ENCODE assay signal across 7 cellular contexts in genomic region chr14:76810953-76811400, GRCh38. TPM values are rescaled to one million over a fixed set of nuclear protein-coding genes. Genes with fewer than 3 reads are reported as not detected.
DNase-seq lines count a peak whose midpoint lies in the region; ATAC-seq and TF ChIP-seq lines count a peak whose summit lies in the region.

No MANE protein-coding gene starts in this region.

- H3K9me2 ChIP-seq in SK-N-SH: no peaks in the 10 kb centered on the region

- H4K5ac ChIP-seq in H9 (ENCODE audit: insufficient read length, low read depth, low read length): no peak overlapping the region

- H3K9ac ChIP-seq in H9 (ENCODE audit: extremely low read depth, insufficient read length, low read length) (no peak overlapping the region), SK-N-SH (peak overlapping the region; percentile 27; the same call in 1 of the 2 replicates)

- H3K36me3 Mint-ChIP-seq in H9 (ENCODE audit: insufficient read depth in 1 of 3, low read depth in 3 of 3) (peaks cover 22 to 30% (median 30%) of the 10 kb centered on the region in 3 experiments; a peak in 6 of 7 replicates), mesothelial cell of epicardium (peaks cover 9% of the 10 kb centered on the region)

- no peak overlapping the region for H3K56ac ChIP-seq in H9 (ENCODE audit: insufficient read length, low read depth, low read length)

- no peaks in the 10 kb centered on the region for H3K79me1 ChIP-seq in H9 (ENCODE audit: insufficient read depth, low read depth, low read length, poor library complexity, severe bottlenecking)

- WGBS in H9 (ENCODE audit: extremely low coverage, insufficient read length, low lambda C conversion rate): no CpG with 5 or more reads among the region's 9 CpGs
- WGBS in SK-N-SH (ENCODE audit: low lambda C conversion rate): 22% methylated on average over 9 of the region's 9 CpGs

- peak; percentile 3 for DNase-seq in DMS53 treated with DMSO at 0.1 percent for 48 hours (lab: John Stamatoyannopoulos, UW; ENCODE audit: unreplicated experiment)
- DNase-seq in H9: no peak
- DNase-seq in SK-N-SH: peak; percentile 36
- peak in 2 of 10 donors; percentile 45 to 55 for DNase-seq in dorsolateral prefrontal cortex
- no peak for DNase-seq in mesothelial cell of epicardium (ENCODE audit: low spot score in 2 of 2, unreplicated experiment in 2 of 2)
- no peak for DNase-seq in NCI-H1436 (lab: John Stamatoyannopoulos, UW)

- CTCF ChIA-PET in SK-N-SH (lab: Yijun Ruan, JAX): interaction anchor here (0.6 to 9.9 kb wide), 13 partner anchors 9 to 804 kb away, joined by 3 to 112 read pairs (median 3); no protein-coding TSS in a partner anchor

- no peak overlapping the region for H4K91ac ChIP-seq in H9 (ENCODE audit: insufficient read length, low read depth, low read length)

- peaks cover 5% of the 10 kb centered on the region for H3F3A ChIP-seq in SK-N-SH (replicated peaks; ENCODE audit: insufficient read depth)

- H3K27me3 ChIP-seq in H9 (ENCODE audit: insufficient read depth, low read length) (no peaks in the 10 kb centered on the region), SK-N-SH (ENCODE audit: insufficient read depth) (no peaks in the 10 kb centered on the region; the same call in 1 of the 2 replicates), dorsolateral prefrontal cortex (no peaks in the 10 kb centered on the region)

- H2AK5ac ChIP-seq in H9 (ENCODE audit: insufficient read length, low read length): no peak overlapping the region

- no peak overlapping the region for H2BK15ac ChIP-seq in H9 (ENCODE audit: low read depth, low read length)

- H3K4me3 ChIP-seq in SK-N-SH (ENCODE audit: low read depth in 2 of 2, low read length in 1 of 2) (peak overlapping the region; percentile 35 to 59), dorsolateral prefrontal cortex (peak overlapping the region in 58 of 59 donors; percentile 17 to 98 (median 91))

- no peak overlapping the region for H3K27ac ChIP-seq in H9 (ENCODE audit: insufficient read length, low read depth, low read length)
- peak overlapping the region in 1 of 2 experiments; percentile 30; a peak in 1 of 4 replicates for H3K27ac ChIP-seq in SK-N-SH (ENCODE audit: low read depth in 2 of 2, low read length in 1 of 2)
- H3K27ac ChIP-seq in dorsolateral prefrontal cortex: peak overlapping the region in 52 of 59 donors; percentile 8 to 96 (median 89)

- peaks cover 17 to 18% of the 10 kb centered on the region in 2 experiments for H3K4me1 Mint-ChIP-seq in H9
- peaks cover 28% of the 10 kb centered on the region for H3K4me1 Mint-ChIP-seq in mesothelial cell of epicardium

- TF ChIP-seq CTCF in H9 (conservative IDR thresholded peaks at IDR 0.05) (peak; percentile 51), SK-N-SH (IDR thresholded peaks at IDR 0.05) (peak; percentile 57), dorsolateral prefrontal cortex (IDR thresholded peaks at IDR 0.05 in 54 of 56, conservative IDR thresholded peaks at IDR 0.05 in 2 of 56; ENCODE audit: low read depth in 1 of 56, partially characterized antibody in 56 of 56) (peak in 54 of 56 donors; percentile 31 to 71 (median 58)), mesothelial cell of epicardium (IDR thresholded peaks at IDR 0.05; ENCODE audit: unreplicated experiment) (no peak)

- TF ChIP-seq EP300 in SK-N-SH (IDR thresholded peaks at IDR 0.05; ENCODE audit: borderline replicate concordance in 1 of 2, low read depth in 1 of 2, low read length in 1 of 2): no peak

- no peak overlapping the region for H2AFZ ChIP-seq in H9 (ENCODE audit: low read length)
- H2AFZ ChIP-seq in SK-N-SH (ENCODE audit: low read depth): peak overlapping the region; percentile 56

- H2BK12ac ChIP-seq in H9 (ENCODE audit: insufficient read length, low read depth, low read length): no peak overlapping the region

- no peak overlapping the region for H2BK120ac ChIP-seq in H9 (ENCODE audit: low read depth, low read length, poor library complexity, severe bottlenecking)

- H3K27me3 Mint-ChIP-seq in H9 (ENCODE audit: low read depth) (no peaks in the 10 kb centered on the region), mesothelial cell of epicardium (ENCODE audit: low read depth) (no peaks in the 10 kb centered on the region)

- H3K4me1 ChIP-seq in H9 (ENCODE audit: insufficient read depth, low read length): peaks cover 4% of the 10 kb centered on the region; the same call in 1 of the 2 replicates
- H3K4me1 ChIP-seq in SK-N-SH (ENCODE audit: control insufficient read depth in 1 of 2, insufficient read depth in 2 of 2, low read depth in 1 of 2, low read length in 1 of 2): peaks cover 6 to 16% of the 10 kb centered on the region in 2 experiments; a peak in 3 of 4 replicates

- POLR2A ChIA-PET in SK-N-SH (lab: Yijun Ruan, JAX): interaction anchor here (1.5 kb wide), 1 partner anchor 101 kb away, joined by 5 read pairs; no protein-coding TSS in a partner anchor

- H3K18ac ChIP-seq in H9 (ENCODE audit: insufficient read length, low read depth, low read length): no peak overlapping the region

- H2BK5ac ChIP-seq in H9 (ENCODE audit: insufficient read length, low read length): no peak overlapping the region

- H3K9me3 Mint-ChIP-seq in H9 (no peaks in the 10 kb centered on the region; a peak in 1 of 5 replicates), mesothelial cell of epicardium (no peaks in the 10 kb centered on the region)

- no peak overlapping the region for H3K23ac ChIP-seq in H9 (ENCODE audit: insufficient read length, low read depth, low read length)

- no peak overlapping the region for H3K14ac ChIP-seq in H9 (ENCODE audit: insufficient read depth, low read length)

- no peak overlapping the region for H4K8ac ChIP-seq in H9 (replicated peaks; ENCODE audit: insufficient read length, low read depth, low read length)

- peaks cover 0 to 33% of the 10 kb centered on the region in 2 experiments for H3K36me3 ChIP-seq in SK-N-SH (replicated peaks in 1 of 2; ENCODE audit: control insufficient read depth in 1 of 2, insufficient read depth in 2 of 2, low read length in 1 of 2)

- no peak overlapping the region for H3K4ac ChIP-seq in H9 (ENCODE audit: low read depth, low read length)

- H2BK20ac ChIP-seq in H9 (ENCODE audit: low read depth, low read length, poor library complexity, severe bottlenecking): no peak overlapping the region

- peaks cover 10% of the 10 kb centered on the region for H3K23me2 ChIP-seq in H9 (ENCODE audit: insufficient read length, low read depth, low read length, poor library complexity, severe bottlenecking)

- H3K4me2 ChIP-seq in H9 (ENCODE audit: insufficient read depth, insufficient read length, low read length) (peak overlapping the region; percentile 28), SK-N-SH (peak overlapping the region; percentile 95)

- H3K79me2 ChIP-seq in H9 (ENCODE audit: insufficient read depth, low read length) (no peaks in the 10 kb centered on the region), SK-N-SH (ENCODE audit: insufficient read depth) (peaks cover 5% of the 10 kb centered on the region; the same call in 1 of the 2 replicates)

- TF ChIP-seq RAD21 in SK-N-SH (IDR thresholded peaks at IDR 0.05; ENCODE audit: low read length): peak; percentile 60

- H3K9me3 ChIP-seq in H9 (ENCODE audit: control insufficient read depth, low read depth, low read length): no peaks in the 10 kb centered on the region
- no peaks in the 10 kb centered on the region for H3K9me3 ChIP-seq in SK-N-SH

- no peak for ATAC-seq in HG03457 (IDR thresholded peaks at IDR 0.05; ENCODE audit: unreplicated experiment)

- no peak overlapping the region for H3T11ph ChIP-seq in H9 (ENCODE audit: low read length)

- H3K27ac Mint-ChIP-seq in H9: no peak overlapping the region
- H3K27ac Mint-ChIP-seq in mesothelial cell of epicardium: peak overlapping the region; percentile 78

- intact Hi-C loops in dorsolateral prefrontal cortex (cut with DNase I): loop anchor here in 1 of 2 donors (2.0 kb wide), 1 partner anchor 100 kb away; no protein-coding TSS in a partner anchor

- H3K4me3 Mint-ChIP-seq in H9: peak overlapping the region; percentile 88 to 93
- peak overlapping the region; percentile 90 for H3K4me3 Mint-ChIP-seq in mesothelial cell of epicardium

- no peaks in the 10 kb centered on the region for H4K20me1 ChIP-seq in H9 (ENCODE audit: control insufficient read depth, insufficient read depth, insufficient read length)
- no peaks in the 10 kb centered on the region for H4K20me1 ChIP-seq in SK-N-SH (ENCODE audit: insufficient read depth)

TF ChIP-seq in SK-N-SH, 30 proteins besides CTCF, POLR2A, EP300 and RAD21:
- TF ChIP-seq FOXM1 (IDR thresholded peaks at IDR 0.05; ENCODE audit: low read depth): no peak
- peak; percentile 56 for TF ChIP-seq SMC3 (IDR thresholded peaks at IDR 0.05; ENCODE audit: low read depth, low read length)
- TF ChIP-seq CHD2 (IDR thresholded peaks at IDR 0.05; ENCODE audit: low read length, partially characterized antibody): no peak

RNA-seq across cellular contexts. Expression of gene ANGEL1, which starts 1.7 kb away (rescaled TPM):
- 21.5 TPM in 2 replicates for total RNA-seq in H9 (2021)
- polyA plus RNA-seq in SK-N-SH (2012; rRNA removed): 14.1 and 20.7 TPM in 2 replicates
- 7.5 and 9.8 TPM in 2 replicates for polyA plus RNA-seq in SK-N-SH (2012; cell fraction: cytosol; rRNA removed)
- polyA plus RNA-seq in SK-N-SH (2012; cell fraction: nucleus; rRNA removed): 48.0 and 56.1 TPM in 2 replicates
- 10 to 100 TPM; 25.7 to 56.1 (median 41.1) TPM for total RNA-seq in dorsolateral prefrontal cortex
- total RNA-seq in mesothelial cell of epicardium: 36.3 to 39.9 TPM (median 39.4 TPM) in 3 replicates

RNA-seq across cellular contexts. Expression of gene LRRC74A, which starts 15.2 kb away (rescaled TPM):
- not detected in 2 replicates for total RNA-seq in H9 (2021)
- not detected in 2 replicates for polyA plus RNA-seq in SK-N-SH (2012; rRNA removed)
- not detected in 2 replicates for polyA plus RNA-seq in SK-N-SH (2012; cell fraction: cytosol; rRNA removed)
- not detected in 2 replicates for polyA plus RNA-seq in SK-N-SH (2012; cell fraction: nucleus; rRNA removed)
- not detected for total RNA-seq in dorsolateral prefrontal cortex
- total RNA-seq in mesothelial cell of epicardium: not detected in 3 replicates

RNA-seq across cellular contexts. Expression of gene VASH1, which starts 49.7 kb away (rescaled TPM):
- total RNA-seq in H9 (2021) (5.8 and 6.2 TPM in 2 replicates), dorsolateral prefrontal cortex (10 to 100 TPM; 19.4 to 63.3 (median 33.9) TPM), mesothelial cell of epicardium (51.2 to 57.6 TPM (median 55.5 TPM) in 3 replicates)
- polyA plus RNA-seq in SK-N-SH (2012; rRNA removed): 4.8 and 4.9 TPM in 2 replicates
- polyA plus RNA-seq in SK-N-SH (2012; cell fraction: cytosol; rRNA removed): 2.1 and 2.8 TPM in 2 replicates
- 18.6 and 33.7 TPM in 2 replicates for polyA plus RNA-seq in SK-N-SH (2012; cell fraction: nucleus; rRNA removed)

Comparison
In these comparisons a context has a peak if more than half of its experiments do, and no peak if none do; other contexts are left out.
1. DNase-seq: peak in DMS53 treated with DMSO at 0.1 percent for 48 hours (single experiment) and SK-N-SH (single experiment); none in H9 (single experiment), mesothelial cell of epicardium (0 of 2) and NCI-H1436 (single experiment).